Comparison of ENCODE assay signal across 19 cellular contexts in genomic region chr14:24378327-24378726, GRCh38. TPM values are rescaled to one million over a fixed set of nuclear protein-coding genes. Genes with fewer than 3 reads are reported as not detected.
A peak's percentile ranks its signal among the peaks of the same experiment; 100 is the strongest.
DNase-seq lines count a peak whose midpoint lies in the region; ATAC-seq, FAIRE-seq and TF ChIP-seq lines count a peak whose summit lies in the region.
"Had no signal": no experiment of that assay in that cellular context is flagged by ENCODE, and none has a peak within 500 bp of the region (broad histone marks: within the 10 kb centered on the region; RNA-seq: fewer than 3 reads in every experiment).

No MANE protein-coding gene starts in this region.

- H2AFZ ChIP-seq in K562 (ENCODE audit: low read depth, low read length), result peak overlapping the region; percentile 72; the same call in 1 of the 2 replicates

- peak overlapping the region; percentile 25 to 41; a peak in 3 of 4 replicates for H3K9ac ChIP-seq in K562 (ENCODE audit: insufficient read depth in 1 of 2, low read depth in 2 of 2, low read length in 2 of 2)
- H3K9ac ChIP-seq: SK-N-SH had no signal

- H3K9me3 ChIP-seq in K562 (replicated peaks; ENCODE audit: control insufficient read depth, insufficient read depth, low read depth, low read length), result no peaks in the 10 kb centered on the region
- H3K9me3 ChIP-seq in esophagus (ENCODE audit: control insufficient read depth in 2 of 2, insufficient read depth in 1 of 2, low read depth in 1 of 2, low read length in 1 of 2), result no peaks in the 10 kb centered on the region
- H3K9me3 ChIP-seq: BE2C, SK-N-SH had no signal

- CTCF ChIA-PET in K562 (lab: Yijun Ruan, JAX; ENCODE audit: low intra/inter-chr PET ratio), result no interaction called here

- H3K4me3 Mint-ChIP-seq in stimulated activated memory B cell treated with anti-CD40 and anti-IgM and Interleukin-4, amounts not matched to agents 10 μg/mL and 1 μg/mL and 100 μg/mL, for 72 hours, result no peak overlapping the region
- H3K4me3 Mint-ChIP-seq: IgD-negative memory B cell had no signal

- H3K79me2 ChIP-seq in K562 (ENCODE audit: control insufficient read depth, insufficient read depth, low read length), result no peaks in the 10 kb centered on the region

- no peaks in the 10 kb centered on the region for H3K36me3 Mint-ChIP-seq in stimulated activated memory B cell treated with anti-CD40 and anti-IgM and Interleukin-4, amounts not matched to agents 10 μg/mL and 1 μg/mL and 100 μg/mL, for 72 hours

- no peak overlapping the region for H3K27ac Mint-ChIP-seq in stimulated activated memory B cell treated with anti-CD40 and anti-IgM and Interleukin-4, amounts not matched to agents 10 μg/mL and 1 μg/mL and 100 μg/mL, for 72 hours
- H3K27ac Mint-ChIP-seq: IgD-negative memory B cell had no signal

- peak; percentile 42 for ATAC-seq in K562
- peak; percentile 37 for ATAC-seq in stimulated activated memory B cell treated with anti-CD40 and anti-IgM and Interleukin-4, amounts not matched to agents 10 μg/mL and 1 μg/mL and 100 μg/mL, for 72 hours

- H3K4me1 Mint-ChIP-seq in stimulated activated memory B cell treated with anti-CD40 and anti-IgM and Interleukin-4, amounts not matched to agents 10 μg/mL and 1 μg/mL and 100 μg/mL, for 72 hours, result no peaks in the 10 kb centered on the region
- H3K4me1 Mint-ChIP-seq: IgD-negative memory B cell had no signal

- H3K27me3 Mint-ChIP-seq in stimulated activated memory B cell treated with anti-CD40 and anti-IgM and Interleukin-4, amounts not matched to agents 10 μg/mL and 1 μg/mL and 100 μg/mL, for 72 hours, result no peaks in the 10 kb centered on the region
- H3K27me3 Mint-ChIP-seq: IgD-negative memory B cell had no signal

- H3K4me3 ChIP-seq in K562 (no peak overlapping the region), esophagus (ENCODE audit: low read depth in 1 of 2, low read length in 2 of 2) (no peak overlapping the region)

- no peaks in the 10 kb centered on the region for H4K20me1 ChIP-seq in K562 (replicated peaks; ENCODE audit: control insufficient read depth, insufficient read depth, low read length)

- H3K4me1 ChIP-seq in K562 (replicated peaks in 1 of 2; ENCODE audit: control insufficient read depth in 2 of 2, insufficient read depth in 2 of 2, low read length in 2 of 2), result peaks cover 18 to 24% of the 10 kb centered on the region in 2 experiments
- peaks cover 3 to 9% of the 10 kb centered on the region in 2 donors for H3K4me1 ChIP-seq in esophagus (ENCODE audit: control insufficient read depth in 2 of 2, insufficient read depth in 2 of 2, low read length in 1 of 2)

- no peaks in the 10 kb centered on the region for H3K9me3 Mint-ChIP-seq in stimulated activated memory B cell treated with anti-CD40 and anti-IgM and Interleukin-4, amounts not matched to agents 10 μg/mL and 1 μg/mL and 100 μg/mL, for 72 hours
- H3K9me3 Mint-ChIP-seq: IgD-negative memory B cell had no signal

- H3K27me3 ChIP-seq in K562 (ENCODE audit: control insufficient read depth in 2 of 2, insufficient read depth in 2 of 2, low read length in 2 of 2) (no peaks in the 10 kb centered on the region), esophagus (ENCODE audit: control insufficient read depth in 1 of 2, insufficient read depth in 2 of 2, low read length in 2 of 2) (no peaks in the 10 kb centered on the region)
- H3K27me3 ChIP-seq: BE2C had no signal

- DNase-seq in K562 (ENCODE audit: extremely low read depth in 1 of 4, low spot score in 3 of 4) (peak; percentile 31 to 58 (median 43)), NCI-H1105 (lab: John Stamatoyannopoulos, UW) (no peak)
- no peak for DNase-seq in stimulated activated CD4-positive, alpha-beta T cell treated with anti-CD3 and anti-CD28 coated beads, Interleukin-1b, Interleukin-23, amount 100 ng/mL, for 48 hours
- no peak for DNase-seq in stimulated activated naive CD4-positive, alpha-beta T cell treated with Interleukin-2 at 50 U/mL for 16 hours (lab: John Stamatoyannopoulos, UW)
- DNase-seq: BE2C; Karpas-422; NCI-H1048; NCI-H2227 treated with DMSO at 0.1 percent for 48 hours; NK-92 treated with Interleukin-12 subunit alpha and Interleukin-12 subunit beta, amount 100 ng/mL, for 24 hours; SIG-M5; SK-N-SH had no signal

- no peaks in the 10 kb centered on the region for H3K9me1 ChIP-seq in K562 (ENCODE audit: control insufficient read depth, insufficient read depth, low read length)

- FAIRE-seq in K562 (lab: Jason Lieb, UNC), result peak; percentile 78
- FAIRE-seq: D721Med, H54 had no signal

- 5% methylated on average over 3 of the region's 3 CpGs for WGBS in K562 (ENCODE audit: insufficient coverage, low coverage, missing lambda C conversion rate)
- 55 to 71% methylated on average over 3 of the region's 3 CpGs for WGBS in esophagus, 2 donors

- intact Hi-C loops in K562 (cut with micrococcal nuclease), result no loop called here

- no TSS peak for BruUV-seq in K562 (replicated peaks; lab: Mats Ljungman, UMichigan)

- no peak for TF ChIP-seq RAD21 in K562 (CRISPR knock-in tag; conservative IDR thresholded peaks at IDR 0.05 in 1 of 2, IDR thresholded peaks at IDR 0.05 in 1 of 2)

- peak overlapping the region; percentile 58 for H3K4me2 ChIP-seq in K562 (ENCODE audit: insufficient read depth, low read length)
- H3K4me2 ChIP-seq: SK-N-SH had no signal

- POLR2A ChIA-PET in K562 (lab: Yijun Ruan, JAX), result interaction anchor here (0.9 to 1.6 kb wide), 3 partner anchors 12 to 56 kb away, joined by 4 to 5 read pairs (median 4); no protein-coding TSS in a partner anchor

- in situ Hi-C loops in K562 (cut with MboI), result no loop called here

- peak overlapping the region; percentile 30; the same call in 1 of the 3 replicates for H3K27ac ChIP-seq in K562 (ENCODE audit: extremely low read depth, low read depth, low read length)
- H3K27ac ChIP-seq in esophagus (ENCODE audit: low read depth in 2 of 2, low read length in 1 of 2), result peak overlapping the region; percentile 13 to 15
- H3K27ac ChIP-seq: RWPE1 had no signal

- H3K36me3 ChIP-seq in K562 (ENCODE audit: control insufficient read depth, insufficient read depth, low read length) (no peaks in the 10 kb centered on the region), esophagus (ENCODE audit: control insufficient read depth in 2 of 2, insufficient read depth in 2 of 2, low read length in 1 of 2) (peaks cover 0 to 2% of the 10 kb centered on the region in 2 donors)

- no peak for TF ChIP-seq EP300 in K562 (IDR thresholded peaks at IDR 0.05; ENCODE audit: low read length)

- no peak for TF ChIP-seq CTCF in K562 (IDR thresholded peaks at IDR 0.05 in 2 of 3, conservative IDR thresholded peaks at IDR 0.05 in 1 of 3; ENCODE audit: insufficient read depth in 2 of 3, low read depth in 1 of 3, low read length in 3 of 3)

- TF ChIP-seq POLR2A in K562 (conservative IDR thresholded peaks at IDR 0.05), result no peak

RNA-seq across cellular contexts. Expression of gene NFATC4, which starts 10.3 kb away (rescaled TPM):
- total RNA-seq in K562 (2011; cell fraction: chromatin; rRNA removed; ENCODE audit: low replicate concordance), result 26.5 and 55.3 TPM in 2 replicates
- total RNA-seq in K562 (2011; cell fraction: nucleolus; rRNA removed), result 25.3 and 27.3 TPM in 2 replicates
- total RNA-seq in K562 (2011; cell fraction: nucleoplasm; rRNA removed), result 25.2 and 31.9 TPM in 2 replicates
- total RNA-seq in K562 (2014; rRNA removed) (0.54 and 2.4 TPM in 2 replicates), K562 (2014; rRNA removed; fragmentation: Illumina TruSeq; extraction: Trizol) (0.25 and 0.51 TPM in 2 replicates), K562 (2015; rRNA removed; fragmentation: Illumina TruSeq; extraction: Trizol) (0.40 and 0.49 TPM in 2 replicates), K562 (2021) (2.2 and 3.7 TPM in 2 replicates)
- polyA plus RNA-seq in K562 (2011; rRNA removed) (3.8 and 9.9 TPM in 2 replicates), K562 (2014; fragmentation: Illumina TruSeq; extraction: Trizol) (1.0 and 1.1 TPM in 2 replicates), K562 (2014; fragmentation: Nextera tagmentation; extraction: Ambion mirVana) (under 1 TPM in 1 of 2 experiments, not detected in 1; 0.32 TPM), K562 (2014; rRNA removed) (1.9 and 2.5 TPM in 2 replicates), esophagus (10 to 100 TPM; 20.9 to 25.6 TPM)
- 4.9 and 5.2 TPM in 2 replicates for polyA plus RNA-seq in K562 (2011; cell fraction: cytosol; rRNA removed)
- polyA plus RNA-seq in K562 (2011; cell fraction: nucleus; rRNA removed), result 131 and 146 TPM in 2 replicates
- polyA plus RNA-seq in K562 (2012), result 1.1 and 1.8 TPM in 2 replicates
- polyA minus RNA-seq in K562 (2011; rRNA and poly(A)+ RNA removed), result 2.1 and 2.8 TPM in 2 replicates
- polyA minus RNA-seq in K562 (2011; cell fraction: cytosol; rRNA and poly(A)+ RNA removed), result 2.1 TPM in 2 replicates
- polyA minus RNA-seq in K562 (2011; cell fraction: nucleus; rRNA and poly(A)+ RNA removed), result 8.3 and 11.6 TPM in 2 replicates

RNA-seq across cellular contexts. Expression of gene NYNRIN, which starts 20.5 kb away (rescaled TPM):
- 1.0 and 5.0 TPM in 2 replicates for total RNA-seq in K562 (2011; cell fraction: chromatin; rRNA removed; ENCODE audit: low replicate concordance)
- 2.6 and 5.3 TPM in 2 replicates for total RNA-seq in K562 (2011; cell fraction: nucleolus; rRNA removed)
- 2.0 and 2.1 TPM in 2 replicates for total RNA-seq in K562 (2011; cell fraction: nucleoplasm; rRNA removed)
- 0.37 and 0.54 TPM in 2 replicates for total RNA-seq in K562 (2014; rRNA removed)
- total RNA-seq in K562 (2014; rRNA removed; fragmentation: Illumina TruSeq; extraction: Trizol), result 0.22 TPM in 2 replicates
- 0.14 and 0.23 TPM in 2 replicates for total RNA-seq in K562 (2015; rRNA removed; fragmentation: Illumina TruSeq; extraction: Trizol)
- 1.2 and 1.9 TPM in 2 replicates for total RNA-seq in K562 (2021)
- polyA plus RNA-seq in K562 (2011; rRNA removed), result 1.2 TPM in 2 replicates
- polyA plus RNA-seq in K562 (2011; cell fraction: cytosol; rRNA removed), result 0.78 and 1.7 TPM in 2 replicates
- polyA plus RNA-seq in K562 (2011; cell fraction: nucleus; rRNA removed), result 2.2 and 4.2 TPM in 2 replicates
- 0.68 and 0.72 TPM in 2 replicates for polyA plus RNA-seq in K562 (2012)
- 0.58 and 0.61 TPM in 2 replicates for polyA plus RNA-seq in K562 (2014; fragmentation: Illumina TruSeq; extraction: Trizol)
- under 1 TPM; 0.04 to 0.06 TPM for polyA plus RNA-seq in K562 (2014; fragmentation: Nextera tagmentation; extraction: Ambion mirVana)
- polyA plus RNA-seq in K562 (2014; rRNA removed), result 0.28 and 0.47 TPM in 2 replicates
- polyA minus RNA-seq in K562 (2011; rRNA and poly(A)+ RNA removed), result 1.5 and 2.9 TPM in 2 replicates
- polyA minus RNA-seq in K562 (2011; cell fraction: cytosol; rRNA and poly(A)+ RNA removed), result 2.5 and 3.9 TPM in 2 replicates
- polyA minus RNA-seq in K562 (2011; cell fraction: nucleus; rRNA and poly(A)+ RNA removed), result 2.6 and 3.5 TPM in 2 replicates
- polyA plus RNA-seq in esophagus, result 1 to 10 TPM; 4.8 to 5.6 TPM
- total RNA-seq: MCF 10A had no signal
- polyA plus RNA-seq: IgD-negative memory B cell had no signal

RNA-seq across cellular contexts. Expression of gene RIPK3, which starts 38.5 kb away (rescaled TPM):
- 1.1 and 1.6 TPM in 2 replicates for total RNA-seq in K562 (2011; cell fraction: chromatin; rRNA removed; ENCODE audit: low replicate concordance)
- total RNA-seq in K562 (2011; cell fraction: nucleolus; rRNA removed), result 0.83 and 1.3 TPM in 2 replicates
- 0.84 and 1.5 TPM in 2 replicates for total RNA-seq in K562 (2011; cell fraction: nucleoplasm; rRNA removed)
- 0.27 TPM in 1 of 2 replicates, not detected in the other for total RNA-seq in K562 (2014; rRNA removed)
- total RNA-seq in K562 (2014; rRNA removed; fragmentation: Illumina TruSeq; extraction: Trizol), result 0.29 TPM in 1 of 2 replicates, not detected in the other
- total RNA-seq in K562 (2015; rRNA removed; fragmentation: Illumina TruSeq; extraction: Trizol), result 0.23 and 0.43 TPM in 2 replicates
- 0.31 and 0.40 TPM in 2 replicates for total RNA-seq in K562 (2021)
- 0.08 and 0.27 TPM in 2 replicates for polyA plus RNA-seq in K562 (2011; rRNA removed)
- polyA plus RNA-seq in K562 (2011; cell fraction: cytosol; rRNA removed), result 0.16 TPM in 1 of 2 replicates, not detected in the other
- polyA plus RNA-seq in K562 (2011; cell fraction: nucleus; rRNA removed), result 0.66 and 0.82 TPM in 2 replicates
- polyA plus RNA-seq in K562 (2012), result 0.16 and 0.26 TPM in 2 replicates
- polyA plus RNA-seq in K562 (2014; fragmentation: Illumina TruSeq; extraction: Trizol), result 0.14 TPM in 1 of 2 replicates, not detected in the other
- polyA plus RNA-seq in K562 (2014; fragmentation: Nextera tagmentation; extraction: Ambion mirVana), result under 1 TPM in 1 of 2 experiments, not detected in 1; 0.03 TPM
- polyA plus RNA-seq in K562 (2014; rRNA removed), result 0.61 TPM in 1 of 2 replicates, not detected in the other
- polyA minus RNA-seq in K562 (2011; rRNA and poly(A)+ RNA removed), result not detected in 2 replicates
- polyA minus RNA-seq in K562 (2011; cell fraction: cytosol; rRNA and poly(A)+ RNA removed), result not detected in 2 replicates
- polyA minus RNA-seq in K562 (2011; cell fraction: nucleus; rRNA and poly(A)+ RNA removed), result 0.44 TPM in 1 of 2 replicates, not detected in the other
- 10 to 100 TPM; 13.3 to 14.4 TPM for polyA plus RNA-seq in esophagus
- total RNA-seq: A673, MCF 10A had no signal
- polyA plus RNA-seq: SK-N-SH had no signal

RNA-seq across cellular contexts. Expression of gene ADCY4, which starts 43.5 kb away (rescaled TPM):
- total RNA-seq in K562 (2011; cell fraction: chromatin; rRNA removed; ENCODE audit: low replicate concordance), result 1.2 and 6.2 TPM in 2 replicates
- total RNA-seq in K562 (2011; cell fraction: nucleolus; rRNA removed), result 2.2 and 4.5 TPM in 2 replicates
- 2.3 and 2.6 TPM in 2 replicates for total RNA-seq in K562 (2011; cell fraction: nucleoplasm; rRNA removed)
- 0.09 TPM in 1 of 2 replicates, not detected in the other for total RNA-seq in K562 (2014; rRNA removed)
- total RNA-seq in K562 (2014; rRNA removed; fragmentation: Illumina TruSeq; extraction: Trizol), result 0.18 TPM in 1 of 2 replicates, not detected in the other
- not detected in 2 replicates for total RNA-seq in K562 (2015; rRNA removed; fragmentation: Illumina TruSeq; extraction: Trizol)
- total RNA-seq in K562 (2021), result 0.07 and 0.31 TPM in 2 replicates
- 0.21 and 0.39 TPM in 2 replicates for polyA plus RNA-seq in K562 (2011; rRNA removed)
- polyA plus RNA-seq in K562 (2011; cell fraction: cytosol; rRNA removed), result 0.21 and 0.25 TPM in 2 replicates
- polyA plus RNA-seq in K562 (2011; cell fraction: nucleus; rRNA removed), result 4.5 and 4.7 TPM in 2 replicates
- polyA plus RNA-seq in K562 (2012), result 0.31 and 1.1 TPM in 2 replicates
- polyA plus RNA-seq in K562 (2014; fragmentation: Illumina TruSeq; extraction: Trizol), result 0.04 and 0.06 TPM in 2 replicates
- under 1 TPM in 1 of 2 experiments, not detected in 1; 0.04 TPM for polyA plus RNA-seq in K562 (2014; fragmentation: Nextera tagmentation; extraction: Ambion mirVana)
- polyA plus RNA-seq in K562 (2014; rRNA removed), result 0.15 and 0.47 TPM in 2 replicates
- 0.15 and 0.39 TPM in 2 replicates for polyA minus RNA-seq in K562 (2011; rRNA and poly(A)+ RNA removed)
- polyA minus RNA-seq in K562 (2011; cell fraction: cytosol; rRNA and poly(A)+ RNA removed), result not detected in 2 replicates
- polyA minus RNA-seq in K562 (2011; cell fraction: nucleus; rRNA and poly(A)+ RNA removed), result 0.89 and 3.0 TPM in 2 replicates
- 10 to 100 TPM; 10.2 to 23.3 TPM for polyA plus RNA-seq in esophagus
- total RNA-seq: MCF 10A had no signal

RNA-seq across cellular contexts. Expression of gene CBLN3, which starts 51.1 kb away (rescaled TPM):
- 1.5 and 2.4 TPM in 2 replicates for total RNA-seq in K562 (2011; cell fraction: chromatin; rRNA removed; ENCODE audit: low replicate concordance)
- total RNA-seq in K562 (2011; cell fraction: nucleolus; rRNA removed), result 0.67 and 0.92 TPM in 2 replicates
- 0.95 and 1.1 TPM in 2 replicates for total RNA-seq in K562 (2011; cell fraction: nucleoplasm; rRNA removed)
- total RNA-seq in K562 (2014; rRNA removed), result 0.05 and 0.20 TPM in 2 replicates
- total RNA-seq in K562 (2014; rRNA removed; fragmentation: Illumina TruSeq; extraction: Trizol), result 0.10 and 0.11 TPM in 2 replicates
- 0.19 and 0.25 TPM in 2 replicates for total RNA-seq in K562 (2015; rRNA removed; fragmentation: Illumina TruSeq; extraction: Trizol)
- 0.44 and 0.67 TPM in 2 replicates for total RNA-seq in K562 (2021)
- 0.59 and 0.66 TPM in 2 replicates for polyA plus RNA-seq in K562 (2011; rRNA removed)
- polyA plus RNA-seq in K562 (2011; cell fraction: cytosol; rRNA removed), result 0.53 and 0.57 TPM in 2 replicates
- 2.5 and 3.6 TPM in 2 replicates for polyA plus RNA-seq in K562 (2011; cell fraction: nucleus; rRNA removed)
- polyA plus RNA-seq in K562 (2012), result 0.74 and 0.96 TPM in 2 replicates
- polyA plus RNA-seq in K562 (2014; fragmentation: Illumina TruSeq; extraction: Trizol), result 0.30 and 0.32 TPM in 2 replicates
- polyA plus RNA-seq in K562 (2014; fragmentation: Nextera tagmentation; extraction: Ambion mirVana), result under 1 TPM in 1 of 2 experiments, not detected in 1; 0.06 TPM
- polyA plus RNA-seq in K562 (2014; rRNA removed), result 0.05 and 0.27 TPM in 2 replicates
- 0.09 and 0.28 TPM in 2 replicates for polyA minus RNA-seq in K562 (2011; rRNA and poly(A)+ RNA removed)
- 2.2 TPM in 1 of 2 replicates, not detected in the other for polyA minus RNA-seq in K562 (2011; cell fraction: cytosol; rRNA and poly(A)+ RNA removed)
- polyA minus RNA-seq in K562 (2011; cell fraction: nucleus; rRNA and poly(A)+ RNA removed), result 0.27 and 0.56 TPM in 2 replicates
- polyA plus RNA-seq in esophagus, result under 1 TPM; 0.75 to 0.86 TPM

Comparison
In these comparisons a context has a peak if more than half of its experiments do, and no peak if none do; other contexts are left out.
1. DNase-seq: peak in K562 (4 of 4); none in stimulated activated CD4-positive, alpha-beta T cell treated with anti-CD3 and anti-CD28 coated beads, Interleukin-1b, Interleukin-23, amount 100 ng/mL, for 48 hours (single experiment), stimulated activated naive CD4-positive, alpha-beta T cell treated with Interleukin-2 at 50 U/mL for 16 hours (single experiment) and NCI-H1105 (single experiment).
2. RNA of gene RIPK3, which starts 38.5 kb away (polyA plus RNA-seq): 13.3 to 14.4 TPM in esophagus; 0.03 to 0.82 TPM in K562; every median in the first group is over 4 times any median in the second.